1 cellular context compared by ENCODE assay signal in genomic region chr3:160180581-160181216, GRCh38.
TF ChIP-seq lines count a peak whose summit lies in the region.

No MANE protein-coding gene starts in this region.

TF ChIP-seq in SK-N-SH treated with all-trans-retinoic acid at 6 μM for 48 hours, 23 proteins besides CTCF, POLR2A, EP300 and RAD21 (continued from another document):
- TF ChIP-seq PATZ1 (CRISPR knock-in tag; IDR thresholded peaks at IDR 0.05; ENCODE audit: borderline replicate concordance), result no peak
- TF ChIP-seq ZNF565 (CRISPR knock-in tag; conservative IDR thresholded peaks at IDR 0.05; ENCODE audit: low read depth), result no peak
- no peak for TF ChIP-seq ZFP3 (CRISPR knock-in tag; IDR thresholded peaks at IDR 0.05)
- TF ChIP-seq CSRNP3 (CRISPR knock-in tag; IDR thresholded peaks at IDR 0.05), result no peak
- TF ChIP-seq ESRRG (CRISPR knock-in tag; IDR thresholded peaks at IDR 0.05), result no peak
- TF ChIP-seq ZNF70 (CRISPR knock-in tag; IDR thresholded peaks at IDR 0.05), result no peak
- TF ChIP-seq TOX (CRISPR knock-in tag; IDR thresholded peaks at IDR 0.05; ENCODE audit: borderline replicate concordance), result no peak
- no peak for TF ChIP-seq RARB (CRISPR knock-in tag; IDR thresholded peaks at IDR 0.05)
- no peak for TF ChIP-seq CSDC2 (CRISPR knock-in tag; IDR thresholded peaks at IDR 0.05)
- TF ChIP-seq ZNF8 (CRISPR knock-in tag; IDR thresholded peaks at IDR 0.05), result no peak
